In genomic region chr2:127637725-127638252, GRCh38 we compare ENCODE assay signal across 9 cellular contexts. TPM values are rescaled to one million over a fixed set of nuclear protein-coding genes. Genes with fewer than 3 reads are reported as not detected.
A peak's percentile ranks its signal among the peaks of the same experiment; 100 is the strongest.
DNase-seq lines count a peak whose midpoint lies in the region; ATAC-seq and TF ChIP-seq lines count a peak whose summit lies in the region.
"Had no signal": no experiment of that assay in that cellular context is flagged by ENCODE, and none has a peak within 500 bp of the region (broad histone marks: within the 10 kb centered on the region; RNA-seq: fewer than 3 reads in every experiment).

No MANE protein-coding gene starts in this region.

- ATAC-seq in IMR-90 (ENCODE audit: low read depth): peak; percentile 85
- ATAC-seq in GM18861 (IDR thresholded peaks at IDR 0.05; ENCODE audit: unreplicated experiment): no peak

- H3K4me3 Mint-ChIP-seq in type B pancreatic cell: no peak overlapping the region

- peak overlapping the region; percentile 91 for H3K18ac ChIP-seq in IMR-90 (ENCODE audit: low read depth, low read length)

- no peaks in the 10 kb centered on the region for H3K36me3 Mint-ChIP-seq in type B pancreatic cell

- peak overlapping the region; percentile 94 for H3K23ac ChIP-seq in IMR-90 (ENCODE audit: low read depth, low read length)

- H3K27ac ChIP-seq in IMR-90 (ENCODE audit: insufficient read depth, low read length) (peak overlapping the region; percentile 82), tibial nerve (peak overlapping the region; percentile 61 to 92 (median 80))

- POLR2A ChIA-PET in BJ (lab: Charles Lee): no interaction called here
- POLR2A ChIA-PET in IMR-90 (lab: Charles Lee; ENCODE audit: unreplicated experiment): interaction anchor here (0.6 kb wide), 1 partner anchor 10 kb away, joined by 3 read pairs; no protein-coding TSS in a partner anchor

- CTCF ChIA-PET in BJ (lab: Yijun Ruan, JAX): interaction anchor here (0.8 to 6.5 kb wide), 6 partner anchors 10 to 46 kb away, joined by 3 to 32 read pairs (median 4); no protein-coding TSS in a partner anchor
- CTCF ChIA-PET in IMR-90 (lab: Yijun Ruan, JAX): interaction anchor here (0.6 to 1.7 kb wide), 3 partner anchors 12 to 180 kb away, joined by 3 to 6 read pairs (median 5); no protein-coding TSS in a partner anchor

- peak overlapping the region; percentile 62; the same call in 1 of the 3 replicates for H2BK15ac ChIP-seq in IMR-90 (ENCODE audit: low read depth, low read length)

- H4K5ac ChIP-seq in IMR-90 (ENCODE audit: low read depth, low read length): peak overlapping the region; percentile 99

- H2AK9ac ChIP-seq in IMR-90 (replicated peaks; ENCODE audit: low read depth, low read length, poor library complexity): peak overlapping the region; percentile 98

- no peak for TF ChIP-seq POLR2A in IMR-90 (IDR thresholded peaks at IDR 0.05; ENCODE audit: low read depth, low read length)
- TF ChIP-seq POLR2A in tibial nerve (IDR thresholded peaks at IDR 0.05): no peak

- peak overlapping the region; percentile 86 to 89 for H4K8ac ChIP-seq in IMR-90 (ENCODE audit: low read depth in 2 of 2, low read length in 2 of 2)

- H3K4me3 ChIP-seq in BJ (ENCODE audit: low read depth, low read length): no peak overlapping the region
- H3K4me3 ChIP-seq in IMR-90 (ENCODE audit: insufficient read depth, low read depth, low read length): no peak overlapping the region
- H3K4me3 ChIP-seq in tibial nerve: no peak overlapping the region

- 0% methylated on average over 1 of the region's 8 CpGs; no CpG with 5 or more reads in 1 of the 2 experiments for WGBS in IMR-90 (ENCODE audit: extremely low coverage in 2 of 2, insufficient read length in 1 of 2), 2 experiments
- WGBS in tibial nerve, 2 donors: 10 to 28% methylated on average over 8 of the region's 8 CpGs

- no peaks in the 10 kb centered on the region for H3K4me1 Mint-ChIP-seq in type B pancreatic cell (ENCODE audit: unreplicated experiment)

- no peak for TF ChIP-seq CTCF in BJ (IDR thresholded peaks at IDR 0.05; ENCODE audit: insufficient read depth, low read depth, low read length)
- no peak for TF ChIP-seq CTCF in IMR-90 (conservative IDR thresholded peaks at IDR 0.05; ENCODE audit: low read depth, low read length)
- no peak for TF ChIP-seq CTCF in tibial nerve (IDR thresholded peaks at IDR 0.05)
- TF ChIP-seq CTCF in type B pancreatic cell (conservative IDR thresholded peaks at IDR 0.05): no peak

- H2BK5ac ChIP-seq in IMR-90 (ENCODE audit: low read depth, low read length, poor library complexity, severe bottlenecking): peak overlapping the region; percentile 96

- TF ChIP-seq EP300 in tibial nerve (IDR thresholded peaks at IDR 0.05): peak in 1 of 2 donors; percentile 58

- peak overlapping the region; percentile 99 for H2BK120ac ChIP-seq in IMR-90 (ENCODE audit: low read depth, low read length)

- in situ Hi-C loops in IMR-90 (cut with MboI; ENCODE audit: low sequenced_read_pairs): no loop called here

- H2AK5ac ChIP-seq in IMR-90 (ENCODE audit: low read depth, low read length): peak overlapping the region; percentile 97

- no peak for TF ChIP-seq RAD21 in IMR-90 (IDR thresholded peaks at IDR 0.05; ENCODE audit: low read length)

- H4K91ac ChIP-seq in IMR-90 (ENCODE audit: insufficient read depth, low read depth, low read length): peak overlapping the region; percentile 97

- no peak overlapping the region for H3K4me2 ChIP-seq in IMR-90 (ENCODE audit: low read depth, low read length)

- peak overlapping the region; percentile 24; the same call in 1 of the 2 replicates for H3K56ac ChIP-seq in IMR-90 (ENCODE audit: extremely low read depth, insufficient read depth, low read length)

- H3K27me3 Mint-ChIP-seq in type B pancreatic cell: no peaks in the 10 kb centered on the region

- H3K9me3 Mint-ChIP-seq in type B pancreatic cell: no peaks in the 10 kb centered on the region

- H2AFZ ChIP-seq in IMR-90 (replicated peaks; ENCODE audit: low read length, poor library complexity): peak overlapping the region; percentile 92

- H3K9me3 ChIP-seq in IMR-90 (ENCODE audit: control insufficient read depth, insufficient read depth, low read length) (no peaks in the 10 kb centered on the region), tibial nerve (no peaks in the 10 kb centered on the region)

- H2BK20ac ChIP-seq in IMR-90 (ENCODE audit: low read depth, low read length): peak overlapping the region; percentile 96

- peak overlapping the region; percentile 24; the same call in 1 of the 2 replicates for H3K9ac ChIP-seq in IMR-90 (ENCODE audit: low read depth, low read length)

- H3K4me1 ChIP-seq in IMR-90 (ENCODE audit: control insufficient read depth, insufficient read depth, low read length): peaks cover 14% of the 10 kb centered on the region
- H3K4me1 ChIP-seq in tibial nerve: peaks cover 0 to 70% (median 49%) of the 10 kb centered on the region in 4 donors

- H3K27me3 ChIP-seq in BJ (ENCODE audit: control insufficient read depth, insufficient read depth, low read length) (no peaks in the 10 kb centered on the region), IMR-90 (ENCODE audit: control insufficient read depth, insufficient read depth, low read length) (no peaks in the 10 kb centered on the region), tibial nerve (no peaks in the 10 kb centered on the region)

- no TSS peak for BruUV-seq in IMR-90 (replicated peaks; lab: Mats Ljungman, UMichigan)

- H3K4ac ChIP-seq in IMR-90 (ENCODE audit: low read depth, low read length): peak overlapping the region; percentile 98

- H3K79me1 ChIP-seq in IMR-90 (ENCODE audit: low read depth in 1 of 2, low read length in 2 of 2): peaks cover 0 to 11% of the 10 kb centered on the region in 2 experiments; a peak in 1 of 4 replicates

- peak overlapping the region; percentile 98 for H3K14ac ChIP-seq in IMR-90 (replicated peaks; ENCODE audit: low read depth, low read length)

- H3K9me1 ChIP-seq in IMR-90 (ENCODE audit: insufficient read depth, low read length): peaks cover 12% of the 10 kb centered on the region

- H4K20me1 ChIP-seq in IMR-90 (ENCODE audit: insufficient read depth, low read length): no peaks in the 10 kb centered on the region; the same call in 1 of the 2 replicates

- dilution Hi-C loops in IMR-90 (cut with HindIII; ENCODE audit: low sequenced_read_pairs, unreplicated experiment): no loop called here

- H3K36me3 ChIP-seq in BJ (ENCODE audit: control insufficient read depth, insufficient read depth, low read length): peaks cover 8% of the 10 kb centered on the region
- peaks cover 2% of the 10 kb centered on the region; the same call in 1 of the 2 replicates for H3K36me3 ChIP-seq in IMR-90 (ENCODE audit: control insufficient read depth, insufficient read depth, low read length)
- H3K36me3 ChIP-seq in tibial nerve: peaks cover 0 to 23% (median 0%) of the 10 kb centered on the region in 3 donors

- H3K27ac Mint-ChIP-seq in type B pancreatic cell: no peak overlapping the region

- peak; percentile 55 for DNase-seq in BJ (ENCODE audit: low read depth)
- peak; percentile 77 for DNase-seq in IMR-90
- DNase-seq in astrocyte of the hippocampus (ENCODE audit: low read depth, low spot score): peak; percentile 83
- peak; percentile 52 for DNase-seq in iris pigment epithelial cell (ENCODE audit: low read depth)
- DNase-seq in tibial nerve (ENCODE audit: low spot score in 2 of 2): no peak
- no peak for DNase-seq in type B pancreatic cell (ENCODE audit: extremely low spot score, unreplicated experiment)
- DNase-seq in NCI-H187 treated with DMSO at 0.1 percent for 48 hours (lab: John Stamatoyannopoulos, UW): no peak

- intact Hi-C loops in IMR-90 (cut with micrococcal nuclease): no loop called here

TF ChIP-seq in IMR-90, 13 proteins besides CTCF, POLR2A, EP300 and RAD21:
- TF ChIP-seq USF2 (IDR thresholded peaks at IDR 0.05; ENCODE audit: low read depth, low read length): no peak
- peak; percentile 95 for TF ChIP-seq MAZ (IDR thresholded peaks at IDR 0.05; ENCODE audit: borderline replicate concordance, low read depth, low read length)

RNA-seq across cellular contexts. Expression of gene GPR17, which starts 8.2 kb away (rescaled TPM):
- polyA plus RNA-seq in BJ (2011; rRNA removed): not detected in 2 replicates
- not detected in 2 replicates for polyA minus RNA-seq in BJ (2011; rRNA and poly(A)+ RNA removed)
- not detected in 2 replicates for total RNA-seq in IMR-90 (2012; rRNA removed)
- polyA plus RNA-seq in IMR-90 (2012; rRNA removed): not detected in 2 replicates
- not detected in 2 replicates for polyA plus RNA-seq in IMR-90 (2012; cell fraction: cytosol; rRNA removed)
- 0.04 TPM in 1 of 2 replicates, not detected in the other for polyA plus RNA-seq in IMR-90 (2012; cell fraction: nucleus; rRNA removed; ENCODE audit: low replicate concordance)
- 1 to 10 TPM; 1.1 to 1.6 (median 1.2) TPM for total RNA-seq in tibial nerve
- total RNA-seq in type B pancreatic cell (ENCODE audit: low replicate concordance): 0.19 TPM in 1 of 2 replicates, not detected in the other
- polyA plus RNA-seq: neural cell had no signal

RNA-seq across cellular contexts. Expression of gene LIMS2, which starts 37.5 kb away (rescaled TPM):
- polyA plus RNA-seq in BJ (2011; rRNA removed) (33.2 and 46.1 TPM in 2 replicates), IMR-90 (2012; rRNA removed) (17.8 and 18.8 TPM in 2 replicates)
- 51.5 and 88.1 TPM in 2 replicates for polyA minus RNA-seq in BJ (2011; rRNA and poly(A)+ RNA removed)
- total RNA-seq in IMR-90 (2012; rRNA removed) (1.1 and 1.3 TPM in 2 replicates), tibial nerve (100 to 1,000 TPM in 2 of 4 donors, 10 to 100 TPM in 2; 86.1 to 111 (median 98.1) TPM), type B pancreatic cell (ENCODE audit: low replicate concordance) (13.1 and 20.5 TPM in 2 replicates)
- polyA plus RNA-seq in IMR-90 (2012; cell fraction: cytosol; rRNA removed): 22.3 and 23.6 TPM in 2 replicates
- polyA plus RNA-seq in IMR-90 (2012; cell fraction: nucleus; rRNA removed; ENCODE audit: low replicate concordance): 69.0 and 120 TPM in 2 replicates
- polyA plus RNA-seq: neural cell had no signal

Comparison
In these comparisons a context has a peak if more than half of its experiments do, and no peak if none do; other contexts are left out.
1. DNase-seq: peak in BJ (single experiment), IMR-90 (single experiment), astrocyte of the hippocampus (single experiment) and iris pigment epithelial cell (single experiment); none in tibial nerve (0 of 2), type B pancreatic cell (single experiment) and NCI-H187 treated with DMSO at 0.1 percent for 48 hours (single experiment).